In genomic region chr6:2196079-2196679, GRCh38 we compare ENCODE assay signal across 8 cellular contexts. TPM values are rescaled to one million over a fixed set of nuclear protein-coding genes. Genes with fewer than 3 reads are reported as not detected.
DNase-seq lines count a peak whose midpoint lies in the region; ATAC-seq and TF ChIP-seq lines count a peak whose summit lies in the region.

No MANE protein-coding gene starts in this region.

- no peaks in the 10 kb centered on the region for H3K79me2 ChIP-seq in parathyroid adenoma

- no peaks in the 10 kb centered on the region for H3K27me3 ChIP-seq in foreskin keratinocyte
- no peaks in the 10 kb centered on the region for H3K27me3 ChIP-seq in parathyroid adenoma (ENCODE audit: control insufficient read depth, insufficient read depth, low read length)

- H3K4me1 Mint-ChIP-seq in WTC11 = peaks cover 19% of the 10 kb centered on the region

- H2AFZ ChIP-seq in parathyroid adenoma = no peak overlapping the region

- peak; percentile 71 for ATAC-seq in WTC11
- ATAC-seq in foreskin keratinocyte = peak; percentile 75
- no peak for ATAC-seq in activated CD4-positive, CD25-positive, alpha-beta regulatory T cell treated with anti-CD3 and anti-CD28 coated beads, Interleukin-2, amount 50 U/mL, for 24 hours

- no peak overlapping the region for H3K4me2 ChIP-seq in parathyroid adenoma (ENCODE audit: low read length)

- no peak overlapping the region for H3K4me3 Mint-ChIP-seq in WTC11

- CTCF ChIA-PET in WTC11 (lab: Charles Lee) = interaction anchor here (1.1 to 1.6 kb wide), 2 partner anchors 8 to 303 kb away, joined by 4 read pairs; no protein-coding TSS in a partner anchor

- TF ChIP-seq CTCF in GM20000 (IDR thresholded peaks at IDR 0.05; ENCODE audit: extremely low read depth, missing control alignments) = peak; percentile 67
- TF ChIP-seq CTCF in WTC11 (IDR thresholded peaks at IDR 0.05) = peak; percentile 52
- TF ChIP-seq CTCF in foreskin keratinocyte (conservative IDR thresholded peaks at IDR 0.05) = peak; percentile 82
- peak; percentile 68 for TF ChIP-seq CTCF in parathyroid adenoma (IDR thresholded peaks at IDR 0.05)

- POLR2A ChIA-PET in WTC11 (lab: Charles Lee) = no interaction called here

- no peak overlapping the region for H3K27ac Mint-ChIP-seq in WTC11

- H3K4me3 ChIP-seq in parathyroid adenoma (ENCODE audit: low read depth, low read length) = no peak overlapping the region

- H3K36me3 ChIP-seq in parathyroid adenoma (ENCODE audit: control insufficient read depth, insufficient read depth, low read length) = no peaks in the 10 kb centered on the region

- no peak overlapping the region for H3K9ac ChIP-seq in parathyroid adenoma

- H3K9me3 ChIP-seq in parathyroid adenoma (ENCODE audit: control insufficient read depth, low read length) = no peaks in the 10 kb centered on the region

- H3K27ac ChIP-seq in foreskin keratinocyte = no peak overlapping the region
- H3K27ac ChIP-seq in parathyroid adenoma = no peak overlapping the region

- H3K4me1 ChIP-seq in foreskin keratinocyte (peaks cover 6% of the 10 kb centered on the region), parathyroid adenoma (no peaks in the 10 kb centered on the region)

- no peaks in the 10 kb centered on the region for H3K27me3 Mint-ChIP-seq in WTC11 (ENCODE audit: low read depth)

- no peaks in the 10 kb centered on the region for H3K36me3 Mint-ChIP-seq in WTC11

- DNase-seq in D341Med (ENCODE audit: low spot score) (peak; percentile 54), GM20000 (ENCODE audit: low spot score) (peak; percentile 64), NCI-H2081 (lab: John Stamatoyannopoulos, UW) (peak; percentile 53 to 72), WTC11 (ENCODE audit: low spot score) (no peak), foreskin keratinocyte (peak in 1 of 2 donors; percentile 29), T1000 (lab: John Stamatoyannopoulos, UW) (no peak)

- H3K9me3 Mint-ChIP-seq in WTC11 = no peaks in the 10 kb centered on the region

TF ChIP-seq in WTC11, 78 proteins besides CTCF, POLR2A, EP300 and RAD21:
- TF ChIP-seq CREB1 (CRISPR knock-in tag; IDR thresholded peaks at IDR 0.05) = no peak
- no peak for TF ChIP-seq NR1H2 (CRISPR knock-in tag; IDR thresholded peaks at IDR 0.05)

RNA-seq across cellular contexts. Expression of gene GMDS, which starts 49.2 kb away (rescaled TPM):
- total RNA-seq in WTC11 (2021) (35.0 to 41.2 TPM (median 38.8 TPM) in 3 replicates), foreskin keratinocyte (16.7 and 17.2 TPM in 2 replicates)
- polyA plus RNA-seq in foreskin keratinocyte = 21.9 and 23.5 TPM in 2 replicates

Comparison
In these comparisons a context has a peak if more than half of its experiments do, and no peak if none do; other contexts are left out.
1. DNase-seq: peak in D341Med (single experiment), GM20000 (single experiment) and NCI-H2081 (2 of 2); none in WTC11 (single experiment) and T1000 (single experiment).
2. ATAC-seq: peak in WTC11 (single experiment) and foreskin keratinocyte (single experiment); none in activated CD4-positive, CD25-positive, alpha-beta regulatory T cell treated with anti-CD3 and anti-CD28 coated beads, Interleukin-2, amount 50 U/mL, for 24 hours (0 of 2).
3. Peak in every context shown above with its lines, with median percentiles within 50 percentile points of each other: CTCF ChIP-seq.